ENCODE assay signal across 10 cellular contexts in the genomic region with DNA sequence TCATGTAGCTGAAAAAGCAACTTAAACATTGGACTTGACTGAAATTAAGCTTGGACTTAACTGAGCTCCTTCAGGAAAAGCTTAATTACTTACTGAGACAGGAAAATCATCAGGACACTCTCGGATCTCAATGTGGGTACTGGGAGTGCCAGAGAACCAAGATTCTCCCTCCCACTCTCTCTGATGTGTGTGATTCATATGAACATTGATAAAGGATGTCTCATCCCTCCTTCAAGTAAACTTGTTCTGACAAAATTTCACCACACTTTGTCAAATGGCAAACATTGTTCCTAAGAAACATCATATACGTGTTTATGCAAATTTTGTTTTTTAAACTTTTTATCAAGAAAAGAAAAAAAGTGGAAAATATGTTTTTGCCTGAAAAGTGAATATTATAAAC. TPM values are rescaled to one million over a fixed set of nuclear protein-coding genes. Genes with fewer than 3 reads are reported as not detected.
DNase-seq lines count a peak whose midpoint lies in the region; ATAC-seq and TF ChIP-seq lines count a peak whose summit lies in the region.
"Had no signal": no experiment of that assay in that cellular context is flagged by ENCODE, and none has a peak within 500 bp of the region (broad histone marks: within the 10 kb centered on the region; RNA-seq: fewer than 3 reads in every experiment).

No MANE protein-coding gene starts in this region.

- DNase-seq in EL = peak; percentile 72
- DNase-seq in PC-3 = peak; percentile 51
- no peak for DNase-seq in central memory CD8-positive, alpha-beta T cell (ENCODE audit: low spot score in 2 of 2)
- peak; percentile 88 for DNase-seq in osteoblast (ENCODE audit: insufficient read length, low spot score, missing footprints)
- no peak for DNase-seq in BE2C
- DNase-seq in Right ventricle myocardium superior = no peak
- DNase-seq: T1000, uterus had no signal

- H2AFZ ChIP-seq in PC-3 (ENCODE audit: low read length) (no peak overlapping the region), osteoblast (ENCODE audit: low read length) (no peak overlapping the region)

- H3K4me1 ChIP-seq in PC-3 (ENCODE audit: insufficient read depth, low read length) (peaks cover 19% of the 10 kb centered on the region), osteoblast (ENCODE audit: insufficient read depth, low read length) (peaks cover 18% of the 10 kb centered on the region), BE2C (no peaks in the 10 kb centered on the region)
- H3K4me1 ChIP-seq: uterus had no signal

- no peaks in the 10 kb centered on the region for H3K27me3 Mint-ChIP-seq in central memory CD8-positive, alpha-beta T cell

- TF ChIP-seq CTCF in PC-3 (conservative IDR thresholded peaks at IDR 0.05; ENCODE audit: low read depth, low read length) (no peak), osteoblast (IDR thresholded peaks at IDR 0.05; ENCODE audit: extremely low read depth, low read depth, low read length) (no peak), BE2C (IDR thresholded peaks at IDR 0.05; ENCODE audit: low read depth, low read length) (no peak)

- CTCF ChIA-PET in PC-3 (lab: Charles Lee) = no interaction called here

- no peaks in the 10 kb centered on the region for H3F3A ChIP-seq in PC-3 (ENCODE audit: low read length, unreplicated experiment)

- no peaks in the 10 kb centered on the region for H3K9me3 ChIP-seq in PC-3 (ENCODE audit: low read length)
- no peaks in the 10 kb centered on the region for H3K9me3 ChIP-seq in osteoblast (ENCODE audit: low read depth, low read length)
- H3K9me3 ChIP-seq in BE2C = no peaks in the 10 kb centered on the region
- H3K9me3 ChIP-seq: uterus had no signal

- H3K27ac Mint-ChIP-seq in central memory CD8-positive, alpha-beta T cell (ENCODE audit: low read depth) = no peak overlapping the region

- H3K4me2 ChIP-seq in PC-3 (ENCODE audit: low read length) (no peak overlapping the region), osteoblast (ENCODE audit: insufficient read depth, low read length) (no peak overlapping the region)

- no peaks in the 10 kb centered on the region for H3K36me3 ChIP-seq in PC-3 (ENCODE audit: low read depth, low read length)
- H3K36me3 ChIP-seq in osteoblast (ENCODE audit: insufficient read depth, low read length) = no peaks in the 10 kb centered on the region
- H3K36me3 ChIP-seq in BE2C = no peaks in the 10 kb centered on the region
- H3K36me3 ChIP-seq: uterus had no signal

- H3K36me3 Mint-ChIP-seq in central memory CD8-positive, alpha-beta T cell (ENCODE audit: insufficient read depth) = peaks cover 28% of the 10 kb centered on the region

- H3K27me3 ChIP-seq in PC-3 (ENCODE audit: low read length) = no peaks in the 10 kb centered on the region
- H3K27me3 ChIP-seq in osteoblast (ENCODE audit: insufficient read depth, low read length) = no peaks in the 10 kb centered on the region
- H3K27me3 ChIP-seq in BE2C = peaks cover 36% of the 10 kb centered on the region
- H3K27me3 ChIP-seq: uterus had no signal

- POLR2A ChIA-PET in PC-3 (lab: Charles Lee; ENCODE audit: unreplicated experiment) = no interaction called here

- BruUV-seq in PC-3 (replicated peaks; lab: Mats Ljungman, UMichigan) = no TSS peak

- intact Hi-C loops in PC-3 (cut with micrococcal nuclease) = no loop called here
- intact Hi-C loops in Right ventricle myocardium superior (cut with DNase I) = no loop called here

- H3K4me3 ChIP-seq in PC-3 (ENCODE audit: low read length) = no peak overlapping the region
- no peak overlapping the region for H3K4me3 ChIP-seq in osteoblast (ENCODE audit: insufficient read depth, low read length)
- no peak overlapping the region for H3K4me3 ChIP-seq in BE2C (ENCODE audit: low read depth, low read length)
- H3K4me3 ChIP-seq: uterus had no signal

- no peaks in the 10 kb centered on the region for H3K9me2 ChIP-seq in PC-3 (replicated peaks; ENCODE audit: low read length)

- H4K20me1 ChIP-seq in PC-3 (ENCODE audit: low read length) (no peaks in the 10 kb centered on the region), osteoblast (ENCODE audit: insufficient read depth, low read length) (no peaks in the 10 kb centered on the region)

- no peak for ATAC-seq in PC-3
- no peak for ATAC-seq in central memory CD8-positive, alpha-beta T cell (replicated peaks; ENCODE audit: extremely low read depth, poor library complexity, severe bottlenecking)
- ATAC-seq in GM19328 (IDR thresholded peaks at IDR 0.05; ENCODE audit: unreplicated experiment) = no peak
- ATAC-seq in Right ventricle myocardium superior (ENCODE audit: poor library complexity) = no peak
- ATAC-seq: sciatic nerve had no signal

- H3K4me3 Mint-ChIP-seq in central memory CD8-positive, alpha-beta T cell = peak overlapping the region; percentile 77

- peaks cover 70% of the 10 kb centered on the region for H3K4me1 Mint-ChIP-seq in central memory CD8-positive, alpha-beta T cell

- no peaks in the 10 kb centered on the region for H3K9me3 Mint-ChIP-seq in central memory CD8-positive, alpha-beta T cell

- H3K27ac ChIP-seq in PC-3 (ENCODE audit: low read length) = no peak overlapping the region
- H3K27ac ChIP-seq in osteoblast (ENCODE audit: low read depth, low read length) = no peak overlapping the region
- H3K27ac ChIP-seq: uterus had no signal

- H3K9ac ChIP-seq in PC-3 (ENCODE audit: low read length) = no peak overlapping the region

- H3K79me2 ChIP-seq in PC-3 (ENCODE audit: low read length) (peaks cover 9% of the 10 kb centered on the region), osteoblast (ENCODE audit: insufficient read depth, low read length) (peaks cover 10% of the 10 kb centered on the region)

RNA-seq across cellular contexts. Expression of a gene that starts 4.1 kb away (rescaled TPM):
- 7.5 and 14.5 TPM in 2 replicates for total RNA-seq in PC-3 (2014; rRNA removed)
- total RNA-seq in osteoblast = 184 and 211 TPM in 2 replicates
- not detected for polyA plus RNA-seq in BE2C (2012; ENCODE audit: insufficient read depth, insufficient read length, low read depth)
- 11.4 TPM for total RNA-seq in Right ventricle myocardium superior

RNA-seq across cellular contexts. Expression of a gene that starts 44.6 kb away (rescaled TPM):
- total RNA-seq in PC-3 (2014; rRNA removed) (not detected in 2 replicates), osteoblast (not detected in 2 replicates), Right ventricle myocardium superior (not detected)
- polyA plus RNA-seq in BE2C (2012; ENCODE audit: insufficient read depth, insufficient read length, low read depth) = not detected
- total RNA-seq: sciatic nerve, uterus had no signal

Comparison
In these comparisons a context has a peak if more than half of its experiments do, and no peak if none do; other contexts are left out.
1. DNase-seq: peak in EL (single experiment), PC-3 (single experiment) and osteoblast (single experiment); none in central memory CD8-positive, alpha-beta T cell (0 of 2), BE2C (single experiment) and Right ventricle myocardium superior (single experiment).
2. RNA of a gene that starts 4.1 kb away (total RNA-seq): 184 to 211 TPM in osteoblast; 7.5 to 14.5 TPM in PC-3 and 11.4 TPM in Right ventricle myocardium superior (single experiment); every median in the first group is over 10 times any median in the second.